ENCODE assay signal across 9 cellular contexts in genomic region chr16:82061861-82062525, GRCh38. TPM values are rescaled to one million over a fixed set of nuclear protein-coding genes. Genes with fewer than 3 reads are reported as not detected.
DNase-seq lines count a peak whose midpoint lies in the region; ATAC-seq, FAIRE-seq and TF ChIP-seq lines count a peak whose summit lies in the region.
"Had no signal": no experiment of that assay in that cellular context is flagged by ENCODE, and none has a peak within 500 bp of the region (broad histone marks: within the 10 kb centered on the region; RNA-seq: fewer than 3 reads in every experiment).

No MANE protein-coding gene starts in this region.

- H3F3A ChIP-seq in PC-9 (ENCODE audit: insufficient read depth, low read depth) = no peaks in the 10 kb centered on the region

- no peak for ATAC-seq in GM18519 (IDR thresholded peaks at IDR 0.05; ENCODE audit: low FRiP score, unreplicated experiment)

- H3K36me3 ChIP-seq in PC-9 (ENCODE audit: low read depth) = no peaks in the 10 kb centered on the region

- no peaks in the 10 kb centered on the region for H3K4me1 ChIP-seq in PC-9 (replicated peaks; ENCODE audit: insufficient read depth)

- BruUV-seq in PC-9 (replicated peaks; lab: Mats Ljungman, UMichigan) = no TSS peak

- no peaks in the 10 kb centered on the region for H3K9me3 ChIP-seq in PC-9 (ENCODE audit: insufficient read depth, low read depth)

- CTCF ChIA-PET in PC-9 (lab: Charles Lee) = interaction anchor here (0.9 kb wide), 1 partner anchor 169 kb away, joined by 11 read pairs; no protein-coding TSS in a partner anchor

- intact Hi-C loops in PC-9 (cut with micrococcal nuclease; ENCODE audit: unreplicated experiment) = loop anchor here (1.0 to 5.0 kb wide), 3 partner anchors 50 to 172 kb away; no protein-coding TSS in a partner anchor

- no peaks in the 10 kb centered on the region for H4K20me1 ChIP-seq in PC-9 (ENCODE audit: insufficient read depth)

- POLR2A ChIA-PET in PC-9 (lab: Charles Lee; ENCODE audit: unreplicated experiment) = interaction anchor here (0.7 kb wide), 1 partner anchor 168 kb away, joined by 4 read pairs; no protein-coding TSS in a partner anchor

- TF ChIP-seq CTCF in 22Rv1 (IDR thresholded peaks at IDR 0.05) (peak; percentile 41; the same call in 1 of the 2 replicates), GM10266 (IDR thresholded peaks at IDR 0.05; ENCODE audit: control insufficient read depth, insufficient read depth, low read depth, missing control alignments) (peak; percentile 57), PC-9 (conservative IDR thresholded peaks at IDR 0.05) (peak; percentile 72), foreskin fibroblast (IDR thresholded peaks at IDR 0.05; ENCODE audit: low read depth, low read length) (peak; percentile 12)

- H2AFZ ChIP-seq in PC-9 = no peak overlapping the region

- H3K4me2 ChIP-seq in PC-9 = no peak overlapping the region

- H3K4me3 ChIP-seq in PC-9 (no peak overlapping the region), foreskin fibroblast (ENCODE audit: low read depth in 1 of 2, low read length in 2 of 2) (no peak overlapping the region)

- no peaks in the 10 kb centered on the region; the same call in 1 of the 2 replicates for H3K9me2 ChIP-seq in PC-9 (ENCODE audit: insufficient read depth)

- no peak overlapping the region for H3K27ac ChIP-seq in 22Rv1
- H3K27ac ChIP-seq in PC-9 = no peak overlapping the region

- peaks cover 44% of the 10 kb centered on the region for H3K27me3 ChIP-seq in PC-9 (ENCODE audit: insufficient read depth, low read depth)

- no peak for FAIRE-seq in RCC 7860 (lab: Jason Lieb, UNC)

- DNase-seq in GM10266 (ENCODE audit: extremely low spot score) (peak; percentile 30), PC-9 (no peak), foreskin fibroblast (peak in 1 of 2 donors; percentile 53), RCC 7860 (ENCODE audit: low spot score) (no peak), midbrain (lab: John Stamatoyannopoulos, UW) (no peak)
- no peak for DNase-seq in stimulated activated naive CD4-positive, alpha-beta T cell treated with Interleukin-2 at 50 U/mL for 16 hours (lab: John Stamatoyannopoulos, UW)
- DNase-seq: activated naive CD8-positive, alpha-beta T cell treated with anti-CD3 and anti-CD28 coated beads, Interleukin-2, amount 10 ng/mL, durations not matched to agents 7 days and 5 days had no signal

- H3K79me2 ChIP-seq in PC-9 (ENCODE audit: low read depth) = no peaks in the 10 kb centered on the region

RNA-seq across cellular contexts. Expression of gene HSD17B2, which starts 26.9 kb away (rescaled TPM):
- total RNA-seq in PC-9 (2021) = not detected in 2 replicates
- total RNA-seq: activated naive CD8-positive, alpha-beta T cell treated with anti-CD3 and anti-CD28 coated beads, Interleukin-2, amount 10 ng/mL, durations not matched to agents 7 days and 5 days had no signal

RNA-seq across cellular contexts. Expression of gene SDR42E1, which starts 50.7 kb away (rescaled TPM):
- total RNA-seq in PC-9 (2021) = 10.5 and 11.6 TPM in 2 replicates

Comparison
In these comparisons a context has a peak if more than half of its experiments do, and no peak if none do; other contexts are left out.
1. CTCF ChIP-seq: peak in every context shown above with its lines; median percentile 72 in PC-9; 57 in GM10266; 41 in 22Rv1; 12 in foreskin fibroblast.